35 cellular contexts compared by ENCODE assay signal in the genomic region with DNA sequence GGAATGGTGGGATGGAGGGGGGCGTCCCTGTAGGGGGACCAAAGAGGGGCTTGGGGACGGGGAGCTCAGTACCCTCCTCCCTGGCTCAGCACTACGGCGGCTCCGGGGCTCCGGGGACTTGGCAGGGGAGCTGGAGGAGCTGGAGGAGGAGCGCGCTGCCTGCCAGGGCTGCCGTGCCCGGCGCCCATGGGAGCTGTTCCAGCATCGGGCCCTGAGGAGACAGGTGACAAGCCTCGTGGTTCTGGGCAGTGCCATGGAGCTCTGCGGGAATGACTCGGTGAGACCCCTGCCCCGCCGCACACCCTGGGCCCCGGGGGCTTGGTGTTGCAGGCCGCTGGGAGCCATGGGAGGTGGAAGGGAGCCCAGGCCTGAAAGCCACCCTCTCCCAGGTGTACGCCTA. TPM values are rescaled to one million over a fixed set of nuclear protein-coding genes. Genes with fewer than 3 reads are reported as not detected.
"Had no signal": no experiment of that assay in that cellular context is flagged by ENCODE, and none has a peak within 500 bp of the region (broad histone marks: within the 10 kb centered on the region; RNA-seq: fewer than 3 reads in every experiment).

No MANE protein-coding gene starts in this region.

- H3K27ac ChIP-seq: gastrocnemius medialis, hepatocyte, lower lobe of right lung, ovary, psoas muscle, sigmoid colon, suprapubic skin, tibial artery, WERI-Rb-1 had no signal

- H3K4me1 Mint-ChIP-seq: activated CD4-positive, alpha-beta T cell treated with anti-CD3 and anti-CD28 coated beads, Interleukin-2, amount 10 ng/mL, durations not matched to agents 24 days and 14 days; activated naive CD4-positive, alpha-beta T cell treated with anti-CD3 and anti-CD28 coated beads, Interleukin-2, amount 10 ng/mL, durations not matched to agents 7 days and 5 days; nephron had no signal

- H3K36me3 Mint-ChIP-seq: activated naive CD4-positive, alpha-beta T cell treated with anti-CD3 and anti-CD28 coated beads, Interleukin-2, amount 10 ng/mL, durations not matched to agents 7 days and 5 days had no signal

- H3K4me3 Mint-ChIP-seq: activated CD4-positive, alpha-beta memory T cell treated with anti-CD3 and anti-CD28 coated beads for 36 hours; activated CD4-positive, alpha-beta T cell treated with anti-CD3 and anti-CD28 coated beads, Interleukin-2, amount 10 ng/mL, durations not matched to agents 24 days and 14 days; activated naive CD4-positive, alpha-beta T cell treated with anti-CD3 and anti-CD28 coated beads, Interleukin-2, amount 10 ng/mL, durations not matched to agents 7 days and 5 days; activated T-helper 1 cell treated with anti-CD3 and anti-CD28 coated beads, Interleukin-12 subunit alpha, Interleukin-12 subunit beta, Interleukin-2, Interleukin-4 antibody, amounts not matched to agents 30 ng/mL and 10 ng/mL and 1 ng/mL, durations not matched to agents 14 hours and 24 hours and 36 hours; nephron; T-helper 1 cell treated with Interleukin-12 subunit alpha and Interleukin-12 subunit beta and Interleukin-4 antibody, amounts not matched to agents 30 μg/mL and 1 μg/mL, for 36 hours had no signal

- H3K9me3 Mint-ChIP-seq: activated CD4-positive, alpha-beta memory T cell treated with anti-CD3 and anti-CD28 coated beads for 36 hours; activated CD4-positive, alpha-beta T cell treated with anti-CD3 and anti-CD28 coated beads, Interleukin-2, amount 10 ng/mL, durations not matched to agents 24 days and 14 days; activated naive CD4-positive, alpha-beta T cell treated with anti-CD3 and anti-CD28 coated beads, Interleukin-2, amount 10 ng/mL, durations not matched to agents 7 days and 5 days; activated T-helper 1 cell treated with anti-CD3 and anti-CD28 coated beads, Interleukin-12 subunit alpha, Interleukin-12 subunit beta, Interleukin-2, Interleukin-4 antibody, amounts not matched to agents 30 ng/mL and 10 ng/mL and 1 ng/mL, durations not matched to agents 14 hours and 24 hours and 36 hours; nephron; T-helper 1 cell treated with Interleukin-12 subunit alpha and Interleukin-12 subunit beta and Interleukin-4 antibody, amounts not matched to agents 30 μg/mL and 1 μg/mL, for 36 hours had no signal

- FAIRE-seq: colon, endometrium, small intestine, TTC549 had no signal

- DNase-seq: activated CD4-positive, alpha-beta memory T cell treated with anti-CD3 and anti-CD28 coated beads for 36 hours; activated CD4-positive, alpha-beta T cell treated with anti-CD3 and anti-CD28 coated beads, Interleukin-2, amount 10 ng/mL, durations not matched to agents 24 days and 14 days; activated CD4-positive, CD25-positive, alpha-beta regulatory T cell treated with anti-CD3 and anti-CD28 coated beads, Interleukin-2, amount 50 U/mL, for 72 hours; activated CD8-positive, alpha-beta memory T cell treated with anti-CD3 and anti-CD28 coated beads, Interleukin-2, amount 50 U/mL, for 4 hours; activated gamma-delta T cell; activated naive CD4-positive, alpha-beta T cell treated with anti-CD3 and anti-CD28 coated beads, Interleukin-2, amount 10 ng/mL, durations not matched to agents 7 days and 5 days; activated T-cell treated with anti-CD3 and anti-CD28 coated beads, Interleukin-2, amount 50 U/mL, for 1 hour; amniotic stem cell; central memory CD4-positive, alpha-beta T cell; dermis blood vessel endothelial cell; effector CD4-positive, alpha-beta T cell; gastrocnemius medialis; glutamatergic neuron; lower lobe of right lung; mesendoderm; psoas muscle; sigmoid colon; SK-N-SH; small intestine; stimulated activated CD4-positive, alpha-beta T cell treated with anti-CD3 and anti-CD28 coated beads, Interleukin-4, amount 100 ng/mL, for 4 hours; stimulated activated CD8-positive, alpha-beta memory T cell treated with anti-CD3 and anti-CD28 coated beads, Interleukin-4, amount 100 ng/mL, for 48 hours; stimulated activated naive CD4-positive, alpha-beta T cell; SW 1271; T-helper 9 cell; tibial artery; WERI-Rb-1 had no signal

- H3K4me1 ChIP-seq: lower lobe of right lung, psoas muscle, sigmoid colon, suprapubic skin, tibial artery had no signal

- H3K4me3 ChIP-seq: gastrocnemius medialis, hepatocyte, lower lobe of right lung, ovary, psoas muscle, sigmoid colon, suprapubic skin, tibial artery had no signal

- H3K36me3 ChIP-seq: gastrocnemius medialis, ovary had no signal

- H3K27ac Mint-ChIP-seq: activated CD4-positive, alpha-beta memory T cell treated with anti-CD3 and anti-CD28 coated beads for 36 hours; activated CD4-positive, alpha-beta T cell treated with anti-CD3 and anti-CD28 coated beads, Interleukin-2, amount 10 ng/mL, durations not matched to agents 24 days and 14 days; activated naive CD4-positive, alpha-beta T cell treated with anti-CD3 and anti-CD28 coated beads, Interleukin-2, amount 10 ng/mL, durations not matched to agents 7 days and 5 days; nephron; T-helper 1 cell treated with Interleukin-12 subunit alpha and Interleukin-12 subunit beta and Interleukin-4 antibody, amounts not matched to agents 30 μg/mL and 1 μg/mL, for 36 hours had no signal

- H2AFZ ChIP-seq: hepatocyte had no signal

- H3K9ac ChIP-seq: SK-N-SH had no signal

- H3K27me3 ChIP-seq: gastrocnemius medialis, hepatocyte, ovary, sigmoid colon, suprapubic skin, tibial artery had no signal

- H3K27me3 Mint-ChIP-seq: activated CD4-positive, alpha-beta memory T cell treated with anti-CD3 and anti-CD28 coated beads for 36 hours; activated CD4-positive, alpha-beta T cell treated with anti-CD3 and anti-CD28 coated beads, Interleukin-2, amount 10 ng/mL, durations not matched to agents 24 days and 14 days; activated naive CD4-positive, alpha-beta T cell treated with anti-CD3 and anti-CD28 coated beads, Interleukin-2, amount 10 ng/mL, durations not matched to agents 7 days and 5 days had no signal

- H3K4me2 ChIP-seq: hepatocyte, SK-N-SH had no signal

- H3K79me2 ChIP-seq: hepatocyte had no signal

- H3K9me3 ChIP-seq: gastrocnemius medialis, lower lobe of right lung, ovary, psoas muscle, sigmoid colon, SK-N-SH, suprapubic skin, tibial artery had no signal

RNA-seq across cellular contexts. Expression of a gene that starts 43.6 kb away (rescaled TPM):
- polyA plus RNA-seq: SK-N-SH had no signal
